In genomic region chr22:46043816-46044717, GRCh38 we compare ENCODE assay signal across 8 cellular contexts.
DNase-seq lines count a peak whose midpoint lies in the region; ATAC-seq and TF ChIP-seq lines count a peak whose summit lies in the region.

No MANE protein-coding gene starts in this region.

- peak overlapping the region; percentile 2 for H2BK5ac ChIP-seq in neuronal stem cell (ENCODE audit: low read length)

- peak overlapping the region; percentile 85 for H3K27ac Mint-ChIP-seq in activated CD4-positive, alpha-beta T cell treated with anti-CD3 and anti-CD28 coated beads for 36 hours
- no peak overlapping the region for H3K27ac Mint-ChIP-seq in activated CD8-positive, alpha-beta memory T cell treated with anti-CD3 and anti-CD28 coated beads, Interleukin-2, amount 10 ng/mL, durations not matched to agents 7 days and 5 days

- H3K9me3 ChIP-seq in neuronal stem cell (replicated peaks in 1 of 2; ENCODE audit: control insufficient read depth in 2 of 2, insufficient read depth in 1 of 2, low read depth in 1 of 2, low read length in 2 of 2), result no peaks in the 10 kb centered on the region

- no peak overlapping the region for H2BK12ac ChIP-seq in neuronal stem cell (ENCODE audit: low read length)

- H4K91ac ChIP-seq in neuronal stem cell (ENCODE audit: low read depth, low read length, poor library complexity), result no peak overlapping the region

- H3K9me3 Mint-ChIP-seq in activated CD4-positive, alpha-beta T cell treated with anti-CD3 and anti-CD28 coated beads for 36 hours (ENCODE audit: low read depth), result no peaks in the 10 kb centered on the region
- no peaks in the 10 kb centered on the region for H3K9me3 Mint-ChIP-seq in activated CD8-positive, alpha-beta memory T cell treated with anti-CD3 and anti-CD28 coated beads, Interleukin-2, amount 10 ng/mL, durations not matched to agents 7 days and 5 days (ENCODE audit: low read depth)

- no peaks in the 10 kb centered on the region for H3K4me1 ChIP-seq in neuronal stem cell (ENCODE audit: control insufficient read depth in 2 of 2, insufficient read depth in 1 of 2, low read depth in 1 of 2, low read length in 2 of 2)

- H3K4me1 Mint-ChIP-seq in activated CD4-positive, alpha-beta T cell treated with anti-CD3 and anti-CD28 coated beads for 36 hours, result peaks cover 17% of the 10 kb centered on the region
- H3K4me1 Mint-ChIP-seq in activated CD8-positive, alpha-beta memory T cell treated with anti-CD3 and anti-CD28 coated beads, Interleukin-2, amount 10 ng/mL, durations not matched to agents 7 days and 5 days, result peaks cover 11% of the 10 kb centered on the region

- H3K79me1 ChIP-seq in neuronal stem cell (ENCODE audit: low read depth, low read length), result peaks cover 2% of the 10 kb centered on the region

- H2AK5ac ChIP-seq in neuronal stem cell (ENCODE audit: low read depth, low read length), result no peak overlapping the region

- no peak overlapping the region for H3K4ac ChIP-seq in neuronal stem cell (ENCODE audit: low read length)

- H3K27me3 ChIP-seq in neuronal stem cell (ENCODE audit: control insufficient read depth in 3 of 3, insufficient read depth in 3 of 3, low read depth in 1 of 3, low read length in 3 of 3), result peaks cover 27 to 82% (median 75%) of the 10 kb centered on the region in 3 experiments

- H3K4me3 Mint-ChIP-seq in activated CD4-positive, alpha-beta T cell treated with anti-CD3 and anti-CD28 coated beads for 36 hours, result peak overlapping the region; percentile 76
- peak overlapping the region; percentile 66 for H3K4me3 Mint-ChIP-seq in activated CD8-positive, alpha-beta memory T cell treated with anti-CD3 and anti-CD28 coated beads, Interleukin-2, amount 10 ng/mL, durations not matched to agents 7 days and 5 days

- no peaks in the 10 kb centered on the region for H3K27me3 Mint-ChIP-seq in activated CD4-positive, alpha-beta T cell treated with anti-CD3 and anti-CD28 coated beads for 36 hours
- peaks cover 15% of the 10 kb centered on the region for H3K27me3 Mint-ChIP-seq in activated CD8-positive, alpha-beta memory T cell treated with anti-CD3 and anti-CD28 coated beads, Interleukin-2, amount 10 ng/mL, durations not matched to agents 7 days and 5 days

- no peaks in the 10 kb centered on the region for H3K36me3 Mint-ChIP-seq in activated CD4-positive, alpha-beta T cell treated with anti-CD3 and anti-CD28 coated beads for 36 hours (ENCODE audit: low read depth)
- no peaks in the 10 kb centered on the region for H3K36me3 Mint-ChIP-seq in activated CD8-positive, alpha-beta memory T cell treated with anti-CD3 and anti-CD28 coated beads, Interleukin-2, amount 10 ng/mL, durations not matched to agents 7 days and 5 days

- no peak for TF ChIP-seq CTCF in fibroblast of villous mesenchyme (IDR thresholded peaks at IDR 0.05; ENCODE audit: insufficient read depth, low read depth, low read length)

- H3K4me2 ChIP-seq in neuronal stem cell (ENCODE audit: insufficient read depth, low read length, poor library complexity, severe bottlenecking), result peak overlapping the region; percentile 2

- ATAC-seq in activated CD4-positive, alpha-beta T cell treated with anti-CD3 and anti-CD28 coated beads for 36 hours, result peak; percentile 43
- peak; percentile 61 for ATAC-seq in activated CD8-positive, alpha-beta memory T cell treated with anti-CD3 and anti-CD28 coated beads, Interleukin-2, amount 10 ng/mL, durations not matched to agents 7 days and 5 days
- ATAC-seq in HG03457 (IDR thresholded peaks at IDR 0.05; ENCODE audit: unreplicated experiment) (no peak), GM19452 (IDR thresholded peaks at IDR 0.05; ENCODE audit: unreplicated experiment) (no peak)

- H3K18ac ChIP-seq in neuronal stem cell (ENCODE audit: low read length), result no peak overlapping the region

- H3K36me3 ChIP-seq in neuronal stem cell (replicated peaks in 1 of 2; ENCODE audit: control insufficient read depth in 2 of 2, insufficient read depth in 2 of 2, low read length in 2 of 2), result no peaks in the 10 kb centered on the region

- no peak overlapping the region for H4K8ac ChIP-seq in neuronal stem cell (ENCODE audit: low read depth, low read length)

- H3K4me3 ChIP-seq in fibroblast of villous mesenchyme (ENCODE audit: low read depth, low read length) (peak overlapping the region; percentile 52), neuronal stem cell (ENCODE audit: low read length in 2 of 2) (no peak overlapping the region)

- H3K23ac ChIP-seq in neuronal stem cell (ENCODE audit: low read depth, low read length, poor library complexity), result peak overlapping the region; percentile 85

- H2BK15ac ChIP-seq in neuronal stem cell (ENCODE audit: low read length), result no peak overlapping the region

- no peak overlapping the region for H3K9ac ChIP-seq in neuronal stem cell (ENCODE audit: low read depth, low read length, poor library complexity)

- H2AFZ ChIP-seq in neuronal stem cell (ENCODE audit: low read length), result peak overlapping the region; percentile 69

- CTCF ChIA-PET in activated CD4-positive, alpha-beta T cell treated with anti-CD3 and anti-CD28 coated beads for 36 hours (lab: Charles Lee), result interaction anchor here (0.6 to 0.7 kb wide), 3 partner anchors 13 to 73 kb away, joined by 3 to 5 read pairs (median 4); no protein-coding TSS in a partner anchor
- CTCF ChIA-PET in activated CD8-positive, alpha-beta memory T cell treated with anti-CD3 and anti-CD28 coated beads, Interleukin-2, amount 10 ng/mL, durations not matched to agents 7 days and 5 days (lab: Charles Lee), result interaction anchor here (1.1 to 2.1 kb wide), 8 partner anchors 8 to 38 kb away, joined by 3 to 6 read pairs (median 4); no protein-coding TSS in a partner anchor

- POLR2A ChIA-PET in activated CD4-positive, alpha-beta T cell treated with anti-CD3 and anti-CD28 coated beads for 36 hours (lab: Charles Lee), result interaction anchor here (1.0 to 1.4 kb wide), 2 partner anchors 10 to 26 kb away, joined by 3 read pairs; no protein-coding TSS in a partner anchor

- H3K27ac ChIP-seq in neuronal stem cell (replicated peaks; ENCODE audit: low read length), result no peak overlapping the region

- WGBS in neuronal stem cell (ENCODE audit: extremely low coverage in 2 of 2, insufficient read length in 2 of 2, insufficient replicate concordance in 1 of 2), 2 donors, result 100% methylated on average over 1 of the region's 38 CpGs; no CpG with 5 or more reads in 1 of the 2 donors

- H3K14ac ChIP-seq in neuronal stem cell (ENCODE audit: low read length), result peak overlapping the region; percentile 21

- no peak overlapping the region for H2BK120ac ChIP-seq in neuronal stem cell (ENCODE audit: low read depth, low read length)

- intact Hi-C loops in activated CD4-positive, alpha-beta T cell treated with anti-CD3 and anti-CD28 coated beads for 36 hours (cut with DNase I, micrococcal nuclease), result no loop called here

- peak; percentile 50 for DNase-seq in activated CD4-positive, alpha-beta T cell treated with anti-CD3 and anti-CD28 coated beads for 36 hours
- DNase-seq in activated CD4-positive, alpha-beta T cell treated with anti-CD3 and anti-CD28 coated beads for 1 hour, result no peak
- no peak for DNase-seq in activated CD8-positive, alpha-beta memory T cell treated with anti-CD3 and anti-CD28 coated beads, Interleukin-2, amount 10 ng/mL, durations not matched to agents 7 days and 5 days
- DNase-seq in fibroblast of villous mesenchyme (ENCODE audit: low read depth) (peak; percentile 45), neuronal stem cell (ENCODE audit: low spot score) (no peak), COR-L47 (lab: John Stamatoyannopoulos, UW) (no peak)

Comparison
In these comparisons a context has a peak if more than half of its experiments do, and no peak if none do; other contexts are left out.
1. DNase-seq: peak in activated CD4-positive, alpha-beta T cell treated with anti-CD3 and anti-CD28 coated beads for 36 hours (single experiment) and fibroblast of villous mesenchyme (single experiment); none in activated CD4-positive, alpha-beta T cell treated with anti-CD3 and anti-CD28 coated beads for 1 hour (single experiment), activated CD8-positive, alpha-beta memory T cell treated with anti-CD3 and anti-CD28 coated beads, Interleukin-2, amount 10 ng/mL, durations not matched to agents 7 days and 5 days (single experiment), neuronal stem cell (single experiment) and COR-L47 (single experiment).
2. ATAC-seq: peak in activated CD4-positive, alpha-beta T cell treated with anti-CD3 and anti-CD28 coated beads for 36 hours (single experiment) and activated CD8-positive, alpha-beta memory T cell treated with anti-CD3 and anti-CD28 coated beads, Interleukin-2, amount 10 ng/mL, durations not matched to agents 7 days and 5 days (single experiment); none in HG03457 (single experiment) and GM19452 (single experiment).